In the genomic region with DNA sequence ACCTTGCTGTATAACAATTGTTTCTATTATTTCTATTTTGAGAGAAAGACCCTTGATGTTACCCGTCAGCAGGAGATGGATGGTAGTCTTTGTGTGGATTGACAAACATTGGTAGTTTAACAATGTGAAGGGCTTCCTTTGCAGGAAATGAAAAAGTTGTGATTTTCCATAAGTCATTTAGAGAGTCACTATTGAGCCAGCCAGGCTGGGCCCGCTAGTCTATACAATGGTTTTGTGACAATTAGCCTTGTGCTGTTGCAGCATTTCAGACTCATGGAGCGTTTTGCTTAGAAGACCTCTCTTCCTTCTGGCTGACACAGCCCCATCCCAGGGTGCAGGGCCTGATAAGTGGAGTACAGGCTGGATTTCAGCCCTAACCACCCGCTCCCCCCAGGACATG, we compare ENCODE assay signal across 1 cellular context.
TF ChIP-seq lines count a peak whose summit lies in the region.

No MANE protein-coding gene starts in this region.

TF ChIP-seq in HepG2, 621 proteins besides CTCF, POLR2A, EP300 and RAD21 (continued from another document):
- TF ChIP-seq PATZ1 (CRISPR knock-in tag; IDR thresholded peaks at IDR 0.05) (0 out of 2 replicates have a peak, but pooled peaks have one; percentile 11), ZFY (CRISPR knock-in tag; IDR thresholded peaks at IDR 0.05) (peak; percentile 20; the same call in 1 of the 2 replicates)
- TF ChIP-seq, protein P1, sequence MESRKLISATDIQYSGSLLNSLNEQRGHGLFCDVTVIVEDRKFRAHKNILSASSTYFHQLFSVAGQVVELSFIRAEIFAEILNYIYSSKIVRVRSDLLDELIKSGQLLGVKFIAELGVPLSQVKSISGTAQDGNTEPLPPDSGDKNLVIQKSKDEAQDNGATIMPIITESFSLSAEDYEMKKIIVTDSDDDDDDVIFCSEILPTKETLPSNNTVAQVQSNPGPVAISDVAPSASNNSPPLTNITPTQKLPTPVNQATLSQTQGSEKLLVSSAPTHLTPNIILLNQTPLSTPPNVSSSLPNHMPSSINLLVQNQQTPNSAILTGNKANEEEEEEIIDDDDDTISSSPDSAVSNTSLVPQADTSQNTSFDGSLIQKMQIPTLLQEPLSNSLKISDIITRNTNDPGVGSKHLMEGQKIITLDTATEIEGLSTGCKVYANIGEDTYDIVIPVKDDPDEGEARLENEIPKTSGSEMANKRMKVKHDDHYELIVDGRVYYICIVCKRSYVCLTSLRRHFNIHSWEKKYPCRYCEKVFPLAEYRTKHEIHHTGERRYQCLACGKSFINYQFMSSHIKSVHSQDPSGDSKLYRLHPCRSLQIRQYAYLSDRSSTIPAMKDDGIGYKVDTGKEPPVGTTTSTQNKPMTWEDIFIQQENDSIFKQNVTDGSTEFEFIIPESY (CRISPR knock-in tag; IDR thresholded peaks at IDR 0.05), result 0 out of 2 replicates have a peak, but pooled peaks have one; percentile 13
